In genomic region chr19:4115050-4115817, GRCh38 we compare ENCODE assay signal across 8 cellular contexts. TPM values are rescaled to one million over a fixed set of nuclear protein-coding genes. Genes with fewer than 3 reads are reported as not detected.
DNase-seq lines count a peak whose midpoint lies in the region; ATAC-seq, FAIRE-seq and TF ChIP-seq lines count a peak whose summit lies in the region.

No MANE protein-coding gene starts in this region.

- no peaks in the 10 kb centered on the region for H3K79me2 ChIP-seq in mesendoderm (ENCODE audit: control insufficient read depth, insufficient read depth, low read length)

- H4K5ac ChIP-seq in mesendoderm (ENCODE audit: low read length) = no peak overlapping the region

- POLR2A ChIA-PET in naive thymus-derived CD4-positive, alpha-beta T cell (lab: Charles Lee) = interaction anchor here (0.8 to 2.4 kb wide), 11 partner anchors 9 to 129 kb away, joined by 3 to 10 read pairs (median 3); partner anchors contain the start of genes PIAS4 and ZBTB7A

- no peak overlapping the region for H3K4me3 ChIP-seq in naive thymus-derived CD4-positive, alpha-beta T cell (ENCODE audit: low read length)
- no peak overlapping the region for H3K4me3 ChIP-seq in mesendoderm (ENCODE audit: low read length)

- H3K9me3 Mint-ChIP-seq in activated T-cell treated with anti-CD3 and anti-CD28 coated beads, Interleukin-2, amount 50 U/mL, for 4 hours = no peaks in the 10 kb centered on the region
- H3K9me3 Mint-ChIP-seq in naive thymus-derived CD4-positive, alpha-beta T cell = no peaks in the 10 kb centered on the region

- H3K18ac ChIP-seq in mesendoderm (ENCODE audit: low read length) = no peak overlapping the region

- no peak overlapping the region for H3K9ac ChIP-seq in mesendoderm (ENCODE audit: low read length)

- H4K8ac ChIP-seq in mesendoderm (ENCODE audit: low read depth, low read length) = no peak overlapping the region

- no peak overlapping the region for H2AK5ac ChIP-seq in mesendoderm (ENCODE audit: low read length)

- peaks cover 34% of the 10 kb centered on the region for H3K4me1 Mint-ChIP-seq in activated T-cell treated with anti-CD3 and anti-CD28 coated beads, Interleukin-2, amount 50 U/mL, for 4 hours (ENCODE audit: low read depth)
- H3K4me1 Mint-ChIP-seq in naive thymus-derived CD4-positive, alpha-beta T cell = peaks cover 14 to 60% (median 33%) of the 10 kb centered on the region in 7 donors

- peak overlapping the region; percentile 57 for H3K27ac ChIP-seq in naive thymus-derived CD4-positive, alpha-beta T cell (ENCODE audit: low read depth, low read length)
- no peak overlapping the region for H3K27ac ChIP-seq in mesendoderm (ENCODE audit: low read depth, low read length)

- intact Hi-C loops in naive thymus-derived CD4-positive, alpha-beta T cell (cut with micrococcal nuclease) = loop anchor here in 1 of 2 donors (1.0 to 2.0 kb wide), 2 partner anchors 9 to 128 kb away; partner anchors contain the start of gene MAP2K2

- no peak overlapping the region for H3K4me2 ChIP-seq in mesendoderm (ENCODE audit: low read length)

- H3K27me3 Mint-ChIP-seq in activated T-cell treated with anti-CD3 and anti-CD28 coated beads, Interleukin-2, amount 50 U/mL, for 4 hours (ENCODE audit: low read depth) = no peaks in the 10 kb centered on the region
- H3K27me3 Mint-ChIP-seq in naive thymus-derived CD4-positive, alpha-beta T cell = no peaks in the 10 kb centered on the region

- no peak overlapping the region for H2BK15ac ChIP-seq in mesendoderm (replicated peaks; ENCODE audit: low read depth)

- peak overlapping the region; percentile 9 for H3K4me3 Mint-ChIP-seq in activated T-cell treated with anti-CD3 and anti-CD28 coated beads, Interleukin-2, amount 50 U/mL, for 4 hours
- H3K4me3 Mint-ChIP-seq in naive thymus-derived CD4-positive, alpha-beta T cell = peak overlapping the region; percentile 52 to 81 (median 72)

- no CpG with 5 or more reads among the region's 27 CpGs for WGBS in mesendoderm (ENCODE audit: extremely low coverage, insufficient coverage, low lambda C conversion rate)

- H3K27ac Mint-ChIP-seq in naive thymus-derived CD4-positive, alpha-beta T cell = peak overlapping the region; percentile 64 to 93 (median 83)

- H3K36me3 ChIP-seq in naive thymus-derived CD4-positive, alpha-beta T cell (ENCODE audit: control insufficient read depth in 2 of 3, insufficient read depth in 3 of 3, low read length in 3 of 3) = peaks cover 0 to 60% (median 3%) of the 10 kb centered on the region in 3 experiments
- H3K36me3 ChIP-seq in mesendoderm (ENCODE audit: control insufficient read depth, insufficient read depth, low read length) = peaks cover 10% of the 10 kb centered on the region

- no peak overlapping the region for H3K23ac ChIP-seq in mesendoderm (ENCODE audit: low read length)

- ATAC-seq in GM19351 (IDR thresholded peaks at IDR 0.05; ENCODE audit: unreplicated experiment) (peak; percentile 74), HG03520 (IDR thresholded peaks at IDR 0.05; ENCODE audit: unreplicated experiment) (peak; percentile 70)
- ATAC-seq in activated T-cell treated with anti-CD3 and anti-CD28 coated beads, Interleukin-2, amount 50 U/mL, for 4 hours = peak; percentile 84 to 94
- peak; percentile 99 for ATAC-seq in naive thymus-derived CD4-positive, alpha-beta T cell

- H3K9me3 ChIP-seq in naive thymus-derived CD4-positive, alpha-beta T cell (ENCODE audit: control insufficient read depth in 2 of 3, low read length in 3 of 3) = no peaks in the 10 kb centered on the region

- DNase-seq in activated T-cell treated with anti-CD3 and anti-CD28 coated beads, Interleukin-2, amount 50 U/mL, for 4 hours = peak; percentile 33
- peak in 8 of 9 donors; percentile 46 to 78 (median 66) for DNase-seq in naive thymus-derived CD4-positive, alpha-beta T cell
- no peak for DNase-seq in D721Med (ENCODE audit: insufficient read length, low spot score)
- no peak for DNase-seq in NCI-H526 (lab: John Stamatoyannopoulos, UW)
- DNase-seq in mesendoderm = no peak
- DNase-seq in NCI-H2171 treated with DMSO at 0.1 percent for 48 hours (lab: John Stamatoyannopoulos, UW) = no peak

- no peak for TF ChIP-seq CTCF in D721Med (IDR thresholded peaks at IDR 0.05; ENCODE audit: insufficient read depth, missing control alignments)

- H3K27me3 ChIP-seq in naive thymus-derived CD4-positive, alpha-beta T cell (ENCODE audit: control insufficient read depth in 2 of 2, insufficient read depth in 2 of 2, low read length in 2 of 2) = no peaks in the 10 kb centered on the region
- H3K27me3 ChIP-seq in mesendoderm (ENCODE audit: insufficient read depth, low read length, poor library complexity) = no peaks in the 10 kb centered on the region

- no peak overlapping the region for H2BK120ac ChIP-seq in mesendoderm (ENCODE audit: low read depth, low read length)

- no peak for FAIRE-seq in D721Med (lab: Jason Lieb, UNC)

- H3K56ac ChIP-seq in mesendoderm (ENCODE audit: low read length) = no peak overlapping the region

- CTCF ChIA-PET in naive thymus-derived CD4-positive, alpha-beta T cell (lab: Charles Lee) = interaction anchor here (1.0 to 1.3 kb wide), 4 partner anchors 25 to 127 kb away, joined by 3 to 5 read pairs (median 4); no protein-coding TSS in a partner anchor

- peaks cover 17 to 24% of the 10 kb centered on the region in 2 donors for H3K4me1 ChIP-seq in naive thymus-derived CD4-positive, alpha-beta T cell (ENCODE audit: control insufficient read depth in 2 of 2, insufficient read depth in 2 of 2, low read length in 2 of 2)
- no peaks in the 10 kb centered on the region for H3K4me1 ChIP-seq in mesendoderm (ENCODE audit: control insufficient read depth, low read depth, low read length)

- H3K79me1 ChIP-seq in mesendoderm (ENCODE audit: low read length) = peaks cover 4% of the 10 kb centered on the region

- H3K4ac ChIP-seq in mesendoderm (ENCODE audit: low read depth, low read length) = no peak overlapping the region

- no peak overlapping the region for H2BK5ac ChIP-seq in mesendoderm (ENCODE audit: low read length)

- H3K36me3 Mint-ChIP-seq in activated T-cell treated with anti-CD3 and anti-CD28 coated beads, Interleukin-2, amount 50 U/mL, for 4 hours (ENCODE audit: insufficient read depth) = peaks cover 12% of the 10 kb centered on the region
- peaks cover 0 to 27% (median 0%) of the 10 kb centered on the region in 5 donors for H3K36me3 Mint-ChIP-seq in naive thymus-derived CD4-positive, alpha-beta T cell

RNA-seq across cellular contexts. Expression of gene MAP2K2, which starts 8.7 kb away (rescaled TPM):
- total RNA-seq in activated T-cell treated with anti-CD3 and anti-CD28 coated beads, Interleukin-2, amount 50 U/mL, for 4 hours = 100 to 1,000 TPM; 136 to 143 (median 139) TPM
- total RNA-seq in naive thymus-derived CD4-positive, alpha-beta T cell = 100 to 1,000 TPM in 4 of 5 experiments, 10 to 100 TPM in 1; 87.4 to 162 (median 123) TPM
- 10 to 100 TPM; 40.5 to 93.6 TPM for polyA plus RNA-seq in naive thymus-derived CD4-positive, alpha-beta T cell
- 103 TPM for polyA plus RNA-seq in mesendoderm (2013, experiment 1 of 2)
- polyA plus RNA-seq in mesendoderm (2013, experiment 2 of 2) = 103 TPM

RNA-seq across cellular contexts. Expression of gene CREB3L3, which starts 38.2 kb away (rescaled TPM):
- under 1 TPM in 1 of 3 donors, not detected in 2; 0.08 TPM for total RNA-seq in activated T-cell treated with anti-CD3 and anti-CD28 coated beads, Interleukin-2, amount 50 U/mL, for 4 hours
- not detected for total RNA-seq in naive thymus-derived CD4-positive, alpha-beta T cell
- not detected for polyA plus RNA-seq in naive thymus-derived CD4-positive, alpha-beta T cell
- polyA plus RNA-seq in mesendoderm (2013, experiment 1 of 2) = not detected
- 0.03 TPM for polyA plus RNA-seq in mesendoderm (2013, experiment 2 of 2)

RNA-seq across cellular contexts. Expression of gene ZBTB7A, which starts 48.5 kb away (rescaled TPM):
- total RNA-seq in activated T-cell treated with anti-CD3 and anti-CD28 coated beads, Interleukin-2, amount 50 U/mL, for 4 hours = 10 to 100 TPM; 46.6 to 49.6 (median 47.4) TPM
- total RNA-seq in naive thymus-derived CD4-positive, alpha-beta T cell = 10 to 100 TPM; 47.4 to 76.0 (median 52.0) TPM
- 10 to 100 TPM; 15.3 to 45.0 TPM for polyA plus RNA-seq in naive thymus-derived CD4-positive, alpha-beta T cell
- polyA plus RNA-seq in mesendoderm (2013, experiment 1 of 2) = 8.8 TPM
- 8.8 TPM for polyA plus RNA-seq in mesendoderm (2013, experiment 2 of 2)

Comparison
In these comparisons a context has a peak if more than half of its experiments do, and no peak if none do; other contexts are left out.
1. DNase-seq: peak in activated T-cell treated with anti-CD3 and anti-CD28 coated beads, Interleukin-2, amount 50 U/mL, for 4 hours (single experiment) and naive thymus-derived CD4-positive, alpha-beta T cell (8 of 9); none in D721Med (single experiment), NCI-H526 (0 of 2), mesendoderm (single experiment) and NCI-H2171 treated with DMSO at 0.1 percent for 48 hours (single experiment).
2. Peak in every context shown above with its lines, with median percentiles within 50 percentile points of each other: ATAC-seq.